In genomic region chr18:48663096-48663930, GRCh38 we compare ENCODE assay signal across 7 cellular contexts.
"Had no signal": no experiment of that assay in that cellular context is flagged by ENCODE, and none has a peak within 500 bp of the region (broad histone marks: within the 10 kb centered on the region; RNA-seq: fewer than 3 reads in every experiment).

No MANE protein-coding gene starts in this region.

- H3K9me3 ChIP-seq: testis, uterus had no signal

- H3K4me3 Mint-ChIP-seq: activated naive CD8-positive, alpha-beta T cell treated with anti-CD3 and anti-CD28 coated beads, Interleukin-2, amount 10 ng/mL, durations not matched to agents 7 days and 5 days; stimulated activated naive CD8-positive, alpha-beta T cell treated with anti-CD3 and anti-CD28 coated beads, Interleukin-15, Interleukin-2, amounts not matched to agents 100 ng/mL and 50 ng/mL, for 24 hours; T-helper 2 cell treated with Interferon-gamma antibody and Interleukin-4, amounts not matched to agents 5 μg/mL and 100 μg/mL, for 36 hours had no signal

- H3K27ac Mint-ChIP-seq: activated naive CD8-positive, alpha-beta T cell treated with anti-CD3 and anti-CD28 coated beads, Interleukin-2, amount 10 ng/mL, durations not matched to agents 7 days and 5 days; stimulated activated naive CD8-positive, alpha-beta T cell treated with anti-CD3 and anti-CD28 coated beads, Interleukin-15, Interleukin-2, amounts not matched to agents 100 ng/mL and 50 ng/mL, for 24 hours; T-helper 2 cell treated with Interferon-gamma antibody and Interleukin-4, amounts not matched to agents 5 μg/mL and 100 μg/mL, for 36 hours had no signal

- H3K4me3 ChIP-seq: heart right ventricle, testis, uterus had no signal

- H3K4me1 Mint-ChIP-seq: activated naive CD8-positive, alpha-beta T cell treated with anti-CD3 and anti-CD28 coated beads, Interleukin-2, amount 10 ng/mL, durations not matched to agents 7 days and 5 days had no signal

- H3K27me3 ChIP-seq: heart right ventricle, testis, uterus had no signal

- H3K36me3 ChIP-seq: uterus had no signal

- DNase-seq: foreskin melanocyte had no signal

- H3K4me1 ChIP-seq: uterus had no signal

- H3K9me3 Mint-ChIP-seq: T-helper 2 cell treated with Interferon-gamma antibody and Interleukin-4, amounts not matched to agents 5 μg/mL and 100 μg/mL, for 36 hours had no signal

- H3K27ac ChIP-seq: heart right ventricle, testis, uterus had no signal

- H3K36me3 Mint-ChIP-seq: activated naive CD8-positive, alpha-beta T cell treated with anti-CD3 and anti-CD28 coated beads, Interleukin-2, amount 10 ng/mL, durations not matched to agents 7 days and 5 days had no signal
